ENCODE assay signal across 8 cellular contexts in the genomic region with DNA sequence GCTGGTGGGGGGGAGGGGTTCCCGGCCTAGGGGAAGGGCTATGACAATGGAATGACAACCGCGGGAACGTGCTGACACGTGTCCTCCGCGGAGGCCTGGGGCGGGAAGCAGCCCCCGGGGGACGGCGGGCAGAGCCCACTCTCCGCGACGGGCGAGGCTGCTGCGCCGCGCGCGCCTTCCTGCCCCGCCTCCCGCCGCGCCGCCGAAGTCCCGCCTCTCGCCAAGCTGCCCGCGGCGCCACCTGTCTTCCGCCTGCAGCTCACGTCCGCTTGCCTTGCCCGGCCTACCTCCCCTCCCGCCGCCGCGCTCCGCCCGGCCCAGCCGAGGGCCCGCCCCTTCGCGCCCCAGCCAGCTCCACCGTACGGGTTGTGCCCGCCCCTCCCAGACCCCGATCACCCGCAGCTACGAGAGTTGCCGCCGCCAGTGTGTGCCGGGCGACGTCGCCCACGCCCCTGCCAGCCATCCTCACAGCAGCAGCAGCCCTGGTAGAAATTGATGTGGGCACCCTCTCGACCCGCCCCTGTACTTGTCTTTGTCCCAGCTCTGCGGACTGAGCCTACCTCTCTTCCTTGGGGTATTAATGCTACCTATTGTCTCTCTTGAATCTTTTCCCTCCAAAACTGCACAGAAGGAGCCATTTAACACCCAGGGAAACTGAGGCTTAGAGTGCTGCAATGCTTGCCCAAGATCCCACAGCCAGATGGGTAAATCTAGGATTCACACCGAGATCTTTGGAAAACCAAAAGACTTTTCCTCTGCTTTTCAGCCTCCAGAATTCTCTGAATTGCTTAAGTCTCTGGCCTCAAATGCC. TPM values are rescaled to one million over a fixed set of nuclear protein-coding genes. Genes with fewer than 3 reads are reported as not detected.
DNase-seq lines count a peak whose midpoint lies in the region; ATAC-seq, FAIRE-seq and TF ChIP-seq lines count a peak whose summit lies in the region.

A gene with protein sequence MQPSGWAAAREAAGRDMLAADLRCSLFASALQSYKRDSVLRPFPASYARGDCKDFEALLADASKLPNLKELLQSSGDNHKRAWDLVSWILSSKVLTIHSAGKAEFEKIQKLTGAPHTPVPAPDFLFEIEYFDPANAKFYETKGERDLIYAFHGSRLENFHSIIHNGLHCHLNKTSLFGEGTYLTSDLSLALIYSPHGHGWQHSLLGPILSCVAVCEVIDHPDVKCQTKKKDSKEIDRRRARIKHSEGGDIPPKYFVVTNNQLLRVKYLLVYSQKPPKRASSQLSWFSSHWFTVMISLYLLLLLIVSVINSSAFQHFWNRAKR (minus strand): TSS at position 180 of the 811 bp plus-strand sequence. CDS start 457 bp downstream, outside the sequence.

- 1 to 4% methylated on average over 34 to 62 of the region's 62 CpGs for WGBS in pancreas, 2 donors

- H3K4me3 Mint-ChIP-seq in activated naive CD4-positive, alpha-beta T cell treated with anti-CD3 and anti-CD28 coated beads, Interleukin-2, amount 50 U/mL, for 24 hours: peak within 1 kb of the TSS; percentile 80

- H3K4me1 ChIP-seq in pancreas (peaks cover 0 to 13% (median 6%) of the 10 kb centered on the region in 3 donors), tibial artery (peaks cover 0 to 23% (median 14%) of the 10 kb centered on the region in 4 donors)

- peak; percentile 87 for ATAC-seq in HG02623 (IDR thresholded peaks at IDR 0.05; ENCODE audit: unreplicated experiment)
- peak; percentile 94 to 97 (median 96) for ATAC-seq in pancreas

- no peaks in the 10 kb centered on the region for H3K9me3 ChIP-seq in pancreas
- no peaks in the 10 kb centered on the region for H3K9me3 ChIP-seq in tibial artery

- intact Hi-C loops in head of caudate nucleus (cut with DNase I) (no loop called here), pancreas (cut with DNase I) (no loop called here), tibial artery (cut with DNase I; ENCODE audit: low total_unique reads) (no loop called here)

- H3K27ac ChIP-seq in pancreas (peak within 1 kb of the TSS; percentile 75 to 92 (median 86)), tibial artery (peak within 1 kb of the TSS; percentile 86 to 87)

- H3K4me3 ChIP-seq in pancreas (peak within 1 kb of the TSS; percentile 68 to 92 (median 74)), tibial artery (peak within 1 kb of the TSS; percentile 64 to 81)

- peak; percentile 28 for TF ChIP-seq CTCF in GM12873 (IDR thresholded peaks at IDR 0.05; ENCODE audit: insufficient read depth, low read depth, low read length, missing control alignments)
- peak; percentile 21 to 47 (median 30) for TF ChIP-seq CTCF in pancreas (IDR thresholded peaks at IDR 0.05)
- peak; percentile 35 to 52 for TF ChIP-seq CTCF in tibial artery (IDR thresholded peaks at IDR 0.05)

- DNase-seq in NCI-H1092 (lab: John Stamatoyannopoulos, UW): peak; percentile 81
- peak; percentile 81 for DNase-seq in SKM-1 (lab: John Stamatoyannopoulos, UW; ENCODE audit: unreplicated experiment)
- DNase-seq in head of caudate nucleus: peak; percentile 73 to 97 (median 93)
- DNase-seq in pancreas: peak; percentile 92 to 97 (median 94)
- peak; percentile 84 to 96 for DNase-seq in tibial artery

- no peaks in the 10 kb centered on the region for H3K27me3 Mint-ChIP-seq in activated naive CD4-positive, alpha-beta T cell treated with anti-CD3 and anti-CD28 coated beads, Interleukin-2, amount 50 U/mL, for 24 hours

- no peaks in the 10 kb centered on the region for H3K36me3 Mint-ChIP-seq in activated naive CD4-positive, alpha-beta T cell treated with anti-CD3 and anti-CD28 coated beads, Interleukin-2, amount 50 U/mL, for 24 hours

- no peaks in the 10 kb centered on the region for H3K9me3 Mint-ChIP-seq in activated naive CD4-positive, alpha-beta T cell treated with anti-CD3 and anti-CD28 coated beads, Interleukin-2, amount 50 U/mL, for 24 hours

- no peaks in the 10 kb centered on the region for H3K27me3 ChIP-seq in pancreas
- H3K27me3 ChIP-seq in tibial artery: no peaks in the 10 kb centered on the region

- no peak for FAIRE-seq in pancreas (lab: Jason Lieb, UNC)

- no peaks in the 10 kb centered on the region for H3K36me3 ChIP-seq in pancreas
- peaks cover 0 to 8% (median 0%) of the 10 kb centered on the region in 3 donors for H3K36me3 ChIP-seq in tibial artery

- H3K27ac Mint-ChIP-seq in activated naive CD4-positive, alpha-beta T cell treated with anti-CD3 and anti-CD28 coated beads, Interleukin-2, amount 50 U/mL, for 24 hours: peak within 1 kb of the TSS; percentile 83

- H3K4me1 Mint-ChIP-seq in activated naive CD4-positive, alpha-beta T cell treated with anti-CD3 and anti-CD28 coated beads, Interleukin-2, amount 50 U/mL, for 24 hours: peaks cover 33% of the 10 kb centered on the region

RNA-seq across cellular contexts. Expression of the gene that starts here (rescaled TPM):
- 1 to 10 TPM; 3.8 to 7.5 (median 5.7) TPM for total RNA-seq in pancreas
- polyA plus RNA-seq in pancreas: 1 to 10 TPM; 3.1 to 5.5 TPM

Comparison
In these comparisons a context has a peak if more than half of its experiments do, and no peak if none do; other contexts are left out.
1. Peak in every context shown above with its lines: DNase-seq, ATAC-seq, H3K4me3 ChIP-seq and H3K27ac ChIP-seq.